26 cellular contexts compared by ENCODE assay signal in the genomic region with DNA sequence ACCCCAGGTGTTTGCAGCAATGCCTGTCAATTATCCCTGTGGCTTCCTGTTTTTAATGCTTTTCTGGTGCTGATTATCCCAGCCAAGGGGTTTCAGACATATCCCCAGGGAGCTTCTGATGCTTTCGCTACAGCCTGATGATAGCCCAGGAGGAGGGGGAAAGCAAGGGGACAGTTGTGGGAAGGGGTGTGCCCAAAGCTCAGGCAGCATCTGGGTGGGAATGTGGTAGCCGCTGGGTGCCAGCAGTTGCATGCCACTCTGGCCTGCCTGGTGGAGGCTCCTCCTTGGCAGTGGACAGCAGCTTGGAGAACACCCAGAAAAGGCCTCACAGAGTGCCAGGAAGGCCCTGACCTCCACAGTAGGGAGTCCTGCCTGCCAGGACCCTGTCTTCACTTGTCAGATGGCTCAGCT.
DNase-seq lines count a peak whose midpoint lies in the region; ATAC-seq, FAIRE-seq and TF ChIP-seq lines count a peak whose summit lies in the region.
"Had no signal": no experiment of that assay in that cellular context is flagged by ENCODE, and none has a peak within 500 bp of the region (broad histone marks: within the 10 kb centered on the region; RNA-seq: fewer than 3 reads in every experiment).

No MANE protein-coding gene starts in this region.

- H3K36me3 ChIP-seq in H1 (ENCODE audit: control insufficient read depth in 2 of 4, insufficient read depth in 4 of 4, low read length in 3 of 4) (no peaks in the 10 kb centered on the region), psoas muscle (ENCODE audit: insufficient read depth in 1 of 2, low read depth in 1 of 2) (no peaks in the 10 kb centered on the region)
- H3K36me3 ChIP-seq: HAP-1, ovary, sigmoid colon had no signal

- H3K14ac ChIP-seq in H1 (ENCODE audit: insufficient read length): no peak overlapping the region

- TF ChIP-seq CTCF in H1 (IDR thresholded peaks at IDR 0.05; ENCODE audit: control extremely low read depth in 1 of 3, insufficient read depth in 1 of 3, low read depth in 1 of 3, low read length in 3 of 3) (no peak), psoas muscle (IDR thresholded peaks at IDR 0.05) (no peak), HFFc6 (IDR thresholded peaks at IDR 0.05) (no peak)

- no peak overlapping the region for H3K4me3 Mint-ChIP-seq in HFFc6
- H3K4me3 Mint-ChIP-seq: activated CD4-positive, alpha-beta T cell treated with anti-CD3 and anti-CD28 coated beads, Interleukin-2, amount 10 ng/mL, durations not matched to agents 7 days and 5 days; activated CD8-positive, alpha-beta memory T cell treated with anti-CD3 and anti-CD28 coated beads, Interleukin-2, amount 10 ng/mL, durations not matched to agents 7 days and 5 days; activated naive CD4-positive, alpha-beta T cell treated with anti-CD3 and anti-CD28 coated beads, Interleukin-2, amount 50 U/mL, for 24 hours; CD8-positive, alpha-beta T cell; mesothelial cell of epicardium; nephron had no signal

- no peaks in the 10 kb centered on the region for H3K23me2 ChIP-seq in H1 (ENCODE audit: low read depth, low read length)

- H2AK5ac ChIP-seq in H1 (ENCODE audit: low read depth, low read length): no peak overlapping the region

- no peak overlapping the region for H3K27ac Mint-ChIP-seq in HFFc6
- H3K27ac Mint-ChIP-seq: activated CD4-positive, alpha-beta T cell treated with anti-CD3 and anti-CD28 coated beads, Interleukin-2, amount 10 ng/mL, durations not matched to agents 7 days and 5 days; activated CD8-positive, alpha-beta memory T cell treated with anti-CD3 and anti-CD28 coated beads, Interleukin-2, amount 10 ng/mL, durations not matched to agents 7 days and 5 days; activated naive CD4-positive, alpha-beta T cell treated with anti-CD3 and anti-CD28 coated beads, Interleukin-2, amount 50 U/mL, for 24 hours; CD8-positive, alpha-beta T cell; mesothelial cell of epicardium; nephron had no signal

- no peak overlapping the region for H3K27ac ChIP-seq in H1 (ENCODE audit: low read depth, low read length)
- no peak overlapping the region for H3K27ac ChIP-seq in psoas muscle
- H3K27ac ChIP-seq: ovary, sigmoid colon had no signal

- H3K27me3 Mint-ChIP-seq in HFFc6 (ENCODE audit: insufficient read depth): peaks cover 32% of the 10 kb centered on the region
- H3K27me3 Mint-ChIP-seq: activated CD4-positive, alpha-beta T cell treated with anti-CD3 and anti-CD28 coated beads, Interleukin-2, amount 10 ng/mL, durations not matched to agents 7 days and 5 days; activated naive CD4-positive, alpha-beta T cell treated with anti-CD3 and anti-CD28 coated beads, Interleukin-2, amount 50 U/mL, for 24 hours had no signal

- no peaks in the 10 kb centered on the region for H3K9me3 Mint-ChIP-seq in HFFc6
- H3K9me3 Mint-ChIP-seq: activated CD4-positive, alpha-beta T cell treated with anti-CD3 and anti-CD28 coated beads, Interleukin-2, amount 10 ng/mL, durations not matched to agents 7 days and 5 days; activated naive CD4-positive, alpha-beta T cell treated with anti-CD3 and anti-CD28 coated beads, Interleukin-2, amount 50 U/mL, for 24 hours; CD8-positive, alpha-beta T cell; mesothelial cell of epicardium; nephron had no signal

- no peaks in the 10 kb centered on the region for H3K36me3 Mint-ChIP-seq in HFFc6 (ENCODE audit: low read depth)
- H3K36me3 Mint-ChIP-seq: activated CD8-positive, alpha-beta memory T cell treated with anti-CD3 and anti-CD28 coated beads, Interleukin-2, amount 10 ng/mL, durations not matched to agents 7 days and 5 days; activated naive CD4-positive, alpha-beta T cell treated with anti-CD3 and anti-CD28 coated beads, Interleukin-2, amount 50 U/mL, for 24 hours; CD8-positive, alpha-beta T cell; mesothelial cell of epicardium had no signal

- peaks cover 2 to 11% (median 3%) of the 10 kb centered on the region in 4 experiments; a peak in 6 of 7 replicates for H3K4me1 ChIP-seq in H1 (replicated peaks in 1 of 4; ENCODE audit: control insufficient read depth in 3 of 4, insufficient read depth in 4 of 4, low read length in 3 of 4)
- H3K4me1 ChIP-seq in psoas muscle: no peaks in the 10 kb centered on the region
- H3K4me1 ChIP-seq: HAP-1 had no signal

- in situ Hi-C loops in KBM-7 (cut with MboI; ENCODE audit: low pct_unique_long_range_greater_than_20kb, low sequenced_read_pairs): no loop called here

- no peaks in the 10 kb centered on the region for H3K4me1 Mint-ChIP-seq in HFFc6 (ENCODE audit: low read depth)
- H3K4me1 Mint-ChIP-seq: activated CD4-positive, alpha-beta T cell treated with anti-CD3 and anti-CD28 coated beads, Interleukin-2, amount 10 ng/mL, durations not matched to agents 7 days and 5 days; activated CD8-positive, alpha-beta memory T cell treated with anti-CD3 and anti-CD28 coated beads, Interleukin-2, amount 10 ng/mL, durations not matched to agents 7 days and 5 days had no signal

- no peak overlapping the region for H4K5ac ChIP-seq in H1 (ENCODE audit: insufficient read length, low read depth, low read length)

- H3K56ac ChIP-seq in H1 (replicated peaks; ENCODE audit: insufficient read length, low read depth, low read length): no peak overlapping the region

- POLR2A ChIA-PET in H1 (lab: Charles Lee; ENCODE audit: partially characterized antibody): no interaction called here

- no peaks in the 10 kb centered on the region for H4K20me1 ChIP-seq in H1 (replicated peaks in 1 of 2; ENCODE audit: control insufficient read depth in 1 of 2, insufficient read depth in 2 of 2, low read length in 2 of 2)

- peak in 3 of 4 donors; percentile 58 to 76 (median 65) for ATAC-seq in psoas muscle
- ATAC-seq: activated CD8-positive, alpha-beta memory T cell treated with anti-CD3 and anti-CD28 coated beads, Interleukin-2, amount 10 ng/mL, durations not matched to agents 7 days and 5 days; CD8-positive, alpha-beta T cell had no signal

- H4K8ac ChIP-seq in H1 (ENCODE audit: extremely low read depth, insufficient read depth, low read length): no peak overlapping the region

- no peaks in the 10 kb centered on the region for H3K9me3 ChIP-seq in H1 (ENCODE audit: insufficient read depth in 2 of 2, low read depth in 1 of 2, low read length in 1 of 2)
- no peaks in the 10 kb centered on the region for H3K9me3 ChIP-seq in psoas muscle
- H3K9me3 ChIP-seq: HAP-1, ovary, sigmoid colon had no signal

- H2BK120ac ChIP-seq in H1 (replicated peaks; ENCODE audit: low read depth, low read length): no peak overlapping the region

- H3K18ac ChIP-seq in H1 (ENCODE audit: extremely low read depth, low read length): no peak overlapping the region

- H2BK5ac ChIP-seq in H1 (ENCODE audit: low read depth, low read length): no peak overlapping the region

- no peak overlapping the region for H4K91ac ChIP-seq in H1 (replicated peaks; ENCODE audit: insufficient read length, low read length)

- no peak overlapping the region for H3K23ac ChIP-seq in H1 (ENCODE audit: insufficient read length)

- peak overlapping the region; percentile 16 to 26; a peak in 2 of 4 replicates for H3K4me2 ChIP-seq in H1 (ENCODE audit: insufficient read depth in 1 of 2, low read depth in 2 of 2, low read length in 2 of 2)

- intact Hi-C loops in psoas muscle (cut with DNase I): no loop called here

- no peak overlapping the region for H3K4me3 ChIP-seq in H1 (ENCODE audit: extremely low read depth in 1 of 4, insufficient read depth in 2 of 4, low read depth in 3 of 4, low read length in 4 of 4)
- no peak overlapping the region for H3K4me3 ChIP-seq in psoas muscle
- H3K4me3 ChIP-seq: HAP-1, ovary, sigmoid colon had no signal

- WGBS in H1 (ENCODE audit: extremely low coverage in 1 of 2, insufficient coverage in 1 of 2, insufficient read length in 1 of 2, insufficient replicate concordance in 2 of 2, low coverage in 1 of 2, low lambda C conversion rate in 2 of 2, missing lambda C conversion rate in 1 of 2), 2 experiments: 43% methylated on average over 2 of the region's 2 CpGs; no CpG with 5 or more reads in 1 of the 2 experiments
- 8 to 29% (median 15%) methylated on average over 2 of the region's 2 CpGs for WGBS in psoas muscle, 3 donors

- no peak overlapping the region for H2BK12ac ChIP-seq in H1 (ENCODE audit: low read depth, low read length)

- no peak for TF ChIP-seq EP300 in H1 (IDR thresholded peaks at IDR 0.05; ENCODE audit: borderline replicate concordance in 1 of 2, low read depth in 2 of 2, low read length in 2 of 2)

- no peak overlapping the region for H2AFZ ChIP-seq in H1 (ENCODE audit: low read length)

- no peak for TF ChIP-seq RAD21 in H1 (IDR thresholded peaks at IDR 0.05 in 1 of 2, conservative IDR thresholded peaks at IDR 0.05 in 1 of 2; ENCODE audit: low read depth in 2 of 2, low read length in 2 of 2)

- CTCF ChIA-PET in H1 (lab: Charles Lee; ENCODE audit: partially characterized antibody): interaction anchor here (0.8 to 1.9 kb wide), 4 partner anchors 8 to 41 kb away, joined by 3 to 7 read pairs (median 4); no protein-coding TSS in a partner anchor

- H3K9ac ChIP-seq in H1 (replicated peaks in 1 of 4; ENCODE audit: extremely low read depth in 1 of 4, low read depth in 3 of 4, low read length in 3 of 4): no peak overlapping the region

- H3K27me3 ChIP-seq in H1 (replicated peaks in 1 of 4; ENCODE audit: control insufficient read depth in 3 of 4, extremely low read depth in 1 of 4, insufficient read depth in 3 of 4, low read length in 3 of 4): no peaks in the 10 kb centered on the region
- H3K27me3 ChIP-seq in psoas muscle (ENCODE audit: insufficient read depth in 3 of 3, low read length in 2 of 3): no peaks in the 10 kb centered on the region
- H3K27me3 ChIP-seq: ovary, sigmoid colon had no signal

- H3K79me2 ChIP-seq in H1 (ENCODE audit: control insufficient read depth in 1 of 2, insufficient read depth in 2 of 2, low read length in 2 of 2): no peaks in the 10 kb centered on the region

- no peak for FAIRE-seq in H1 (lab: Jason Lieb, UNC)
- FAIRE-seq: endothelial cell of umbilical vein had no signal

- 0 out of 2 replicates have a peak overlapping the region, but pooled peaks have one; percentile 67 for H2BK15ac ChIP-seq in H1 (ENCODE audit: low read length)

- no peak for TF ChIP-seq POLR2A in H1 (IDR thresholded peaks at IDR 0.05; ENCODE audit: control extremely low read depth in 1 of 2, low read depth in 2 of 2, low read length in 2 of 2)

- no peaks in the 10 kb centered on the region for H3K79me1 ChIP-seq in H1 (ENCODE audit: low read depth, low read length)

- no peak overlapping the region for H2BK20ac ChIP-seq in H1 (ENCODE audit: low read length)

- no peak overlapping the region for H3K4ac ChIP-seq in H1 (replicated peaks; ENCODE audit: insufficient read length, low read depth, low read length)

- DNase-seq in D341Med (ENCODE audit: low spot score): peak; percentile 30
- DNase-seq in NCI-H1436 treated with DMSO at 0.1 percent for 48 hours (lab: John Stamatoyannopoulos, UW): peak; percentile 12
- DNase-seq in H1 (ENCODE audit: low read depth in 1 of 2, low spot score in 2 of 2): no peak
- no peak for DNase-seq in psoas muscle
- DNase-seq in GM03348 (ENCODE audit: low spot score): no peak
- no peak for DNase-seq in KBM-7
- DNase-seq in HFFc6: no peak
- DNase-seq: activated CD4-positive, alpha-beta T cell treated with anti-CD3 and anti-CD28 coated beads, Interleukin-2, amount 10 ng/mL, durations not matched to agents 7 days and 5 days; activated CD8-positive, alpha-beta memory T cell treated with anti-CD3 and anti-CD28 coated beads, Interleukin-2, amount 10 ng/mL, durations not matched to agents 7 days and 5 days; aorta; CD8-positive, alpha-beta T cell; central memory CD4-positive, alpha-beta T cell; DMS53; GDM1; MM.1S; NCI-H187 treated with DMSO at 0.1 percent for 48 hours; NCI-H774; ovary; SHP77 treated with DMSO at 0.1 percent for 48 hours; sigmoid colon; T-helper 1 cell had no signal

Comparison
In these comparisons a context has a peak if more than half of its experiments do, and no peak if none do; other contexts are left out.
1. DNase-seq: peak in D341Med (single experiment) and NCI-H1436 treated with DMSO at 0.1 percent for 48 hours (single experiment); none in H1 (0 of 2), psoas muscle (0 of 2), GM03348 (single experiment), KBM-7 (single experiment) and HFFc6 (single experiment).